In genomic region chr3:182259579-182259978, GRCh38 we compare ENCODE assay signal across 15 cellular contexts.
A peak's percentile ranks its signal among the peaks of the same experiment; 100 is the strongest.
DNase-seq lines count a peak whose midpoint lies in the region; ATAC-seq, FAIRE-seq and TF ChIP-seq lines count a peak whose summit lies in the region.
"Had no signal": no experiment of that assay in that cellular context is flagged by ENCODE, and none has a peak within 500 bp of the region (broad histone marks: within the 10 kb centered on the region; RNA-seq: fewer than 3 reads in every experiment).

No MANE protein-coding gene starts in this region.

- no peak for TF ChIP-seq CTCF in kidney (IDR thresholded peaks at IDR 0.05; ENCODE audit: borderline replicate concordance, extremely low read depth, insufficient read depth)

- no peaks in the 10 kb centered on the region for H3K9me3 ChIP-seq in kidney (ENCODE audit: control insufficient read depth in 1 of 2, low read length in 2 of 2)

- peak; percentile 14 for DNase-seq in NCI-H748 (lab: John Stamatoyannopoulos, UW; ENCODE audit: unreplicated experiment)
- no peak for DNase-seq in NCI-H748 treated with DMSO at 0.1 percent for 48 hours (lab: John Stamatoyannopoulos, UW)
- DNase-seq in anterior cingulate cortex (lab: John Stamatoyannopoulos, UW), result peak in 51 of 58 donors; percentile 4 to 79 (median 44)
- DNase-seq in kidney, result peak; percentile 61
- peak in 41 of 49 donors; percentile 6 to 81 (median 52) for DNase-seq in substantia nigra (lab: John Stamatoyannopoulos, UW)
- DNase-seq: ACHN; activated CD4-positive, alpha-beta T cell treated with anti-CD3 and anti-CD28 coated beads, Interleukin-2, amount 10 ng/mL, durations not matched to agents 24 days and 14 days; activated effector memory CD4-positive, alpha-beta T cell treated with Interleukin-2 at 50 U/mL for 16 hours; IMR-90; NCI-H226 had no signal

- H3K9ac ChIP-seq in kidney (ENCODE audit: low read length in 2 of 2), result no peak overlapping the region

- no peaks in the 10 kb centered on the region for H3K36me3 ChIP-seq in kidney (ENCODE audit: control insufficient read depth in 1 of 2, insufficient read depth in 2 of 2, low read length in 2 of 2)

- ATAC-seq in GM18870 (IDR thresholded peaks at IDR 0.05; ENCODE audit: unreplicated experiment), result no peak
- ATAC-seq in GM21381 (IDR thresholded peaks at IDR 0.05; ENCODE audit: unreplicated experiment), result no peak
- ATAC-seq in GM19351 (IDR thresholded peaks at IDR 0.05; ENCODE audit: unreplicated experiment), result no peak

- intact Hi-C loops in kidney (cut with DNase I), result no loop called here

- no peaks in the 10 kb centered on the region for H3K4me1 ChIP-seq in kidney (ENCODE audit: control insufficient read depth in 1 of 2, insufficient read depth in 1 of 2, low read depth in 1 of 2, low read length in 2 of 2)

- no peak overlapping the region for H3K4me3 ChIP-seq in kidney (ENCODE audit: low read length in 2 of 2)
- H3K4me3 ChIP-seq: smooth muscle cell had no signal

- H3K27ac ChIP-seq in kidney (ENCODE audit: low read depth in 2 of 2, low read length in 2 of 2) (no peak overlapping the region), substantia nigra (ENCODE audit: low read depth, low read length, poor library complexity, severe bottlenecking) (no peak overlapping the region)

- FAIRE-seq in kidney (lab: Jason Lieb, UNC), result no peak
- FAIRE-seq: colon had no signal
